Comparison of ENCODE assay signal across 2 cellular contexts in the genomic region with DNA sequence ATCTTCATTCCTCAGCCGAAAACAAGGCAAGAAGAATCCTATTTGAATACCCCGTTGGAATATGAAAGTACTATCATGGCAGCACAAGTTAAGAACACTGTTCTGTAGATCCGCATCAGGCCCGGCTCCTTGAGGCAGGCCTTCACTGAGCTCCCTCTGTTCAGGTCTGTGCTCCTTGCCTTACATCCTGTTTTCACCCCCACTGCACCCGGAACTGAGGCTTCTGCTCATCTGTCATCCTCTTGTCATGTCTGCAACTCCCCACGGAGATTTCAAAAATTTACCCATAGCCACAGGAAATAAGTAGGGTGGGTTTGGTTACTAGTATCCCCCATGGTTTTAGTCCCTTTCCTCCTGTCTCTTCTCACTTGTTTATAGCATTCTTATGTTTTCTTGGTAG.
A peak's percentile ranks its signal among the peaks of the same experiment; 100 is the strongest.
TF ChIP-seq lines count a peak whose summit lies in the region.

No MANE protein-coding gene starts in this region.

TF ChIP-seq in GM12878, 131 proteins besides CTCF, POLR2A, EP300 and RAD21:
- TF ChIP-seq RUNX3 (IDR thresholded peaks at IDR 0.05; ENCODE audit: low read length) = no peak
- TF ChIP-seq MEF2B (IDR thresholded peaks at IDR 0.05; ENCODE audit: partially characterized antibody, poor library complexity, severe bottlenecking) = no peak
- TF ChIP-seq, protein P1, sequence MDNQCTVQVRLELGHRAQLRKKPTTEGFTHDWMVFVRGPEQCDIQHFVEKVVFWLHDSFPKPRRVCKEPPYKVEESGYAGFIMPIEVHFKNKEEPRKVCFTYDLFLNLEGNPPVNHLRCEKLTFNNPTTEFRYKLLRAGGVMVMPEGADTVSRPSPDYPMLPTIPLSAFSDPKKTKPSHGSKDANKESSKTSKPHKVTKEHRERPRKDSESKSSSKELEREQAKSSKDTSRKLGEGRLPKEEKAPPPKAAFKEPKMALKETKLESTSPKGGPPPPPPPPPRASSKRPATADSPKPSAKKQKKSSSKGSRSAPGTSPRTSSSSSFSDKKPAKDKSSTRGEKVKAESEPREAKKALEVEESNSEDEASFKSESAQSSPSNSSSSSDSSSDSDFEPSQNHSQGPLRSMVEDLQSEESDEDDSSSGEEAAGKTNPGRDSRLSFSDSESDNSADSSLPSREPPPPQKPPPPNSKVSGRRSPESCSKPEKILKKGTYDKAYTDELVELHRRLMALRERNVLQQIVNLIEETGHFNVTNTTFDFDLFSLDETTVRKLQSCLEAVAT (IDR thresholded peaks at IDR 0.05) = peak; percentile 34; the same call in 1 of the 2 replicates

TF ChIP-seq in SK-N-SH, 30 proteins besides CTCF, POLR2A, EP300 and RAD21:
- TF ChIP-seq TAF1 (IDR thresholded peaks at IDR 0.05; ENCODE audit: borderline replicate concordance, low read depth, low read length) = no peak
- no peak for TF ChIP-seq SMC3 (IDR thresholded peaks at IDR 0.05; ENCODE audit: low read depth, low read length)
- TF ChIP-seq JUND (IDR thresholded peaks at IDR 0.05) = no peak
- no peak for TF ChIP-seq RFX5 (IDR thresholded peaks at IDR 0.05; ENCODE audit: low read length)
- TF ChIP-seq FOXJ3 (CRISPR knock-in tag; IDR thresholded peaks at IDR 0.05) = no peak
- no peak for TF ChIP-seq MEF2A (IDR thresholded peaks at IDR 0.05; ENCODE audit: borderline replicate concordance, low read depth)
